In the genomic region with DNA sequence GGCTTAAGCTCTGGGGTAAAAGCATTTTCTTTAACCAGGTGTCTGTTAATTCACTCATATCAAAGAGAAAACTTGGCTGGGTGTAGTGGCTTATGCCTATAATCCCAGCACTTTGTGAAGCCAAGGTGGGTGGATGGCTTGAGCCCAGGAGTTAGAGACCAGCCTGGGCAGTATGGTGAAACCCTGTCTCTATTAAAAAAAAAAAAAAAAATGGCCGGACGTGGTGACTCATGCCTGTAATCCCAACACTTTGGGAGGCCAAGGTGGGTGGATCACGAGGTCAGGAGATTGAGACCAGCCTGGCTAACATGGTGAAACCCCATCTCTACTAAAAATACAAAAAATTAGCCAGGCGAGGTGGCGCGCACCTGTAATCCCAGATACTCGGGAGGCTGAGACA, we compare ENCODE assay signal across 4 cellular contexts. TPM values are rescaled to one million over a fixed set of nuclear protein-coding genes. Genes with fewer than 3 reads are reported as not detected.
"Had no signal": no experiment of that assay in that cellular context is flagged by ENCODE, and none has a peak within 500 bp of the region (broad histone marks: within the 10 kb centered on the region; RNA-seq: fewer than 3 reads in every experiment).

No MANE protein-coding gene starts in this region.

RNA-seq across cellular contexts. Expression of gene RNF225, which starts 18.7 kb away (rescaled TPM):
- total RNA-seq: NCI-H460, Peyer's patch, Right ventricle myocardium superior, RPMI7951 had no signal
